ENCODE assay signal across 19 cellular contexts in the genomic region with DNA sequence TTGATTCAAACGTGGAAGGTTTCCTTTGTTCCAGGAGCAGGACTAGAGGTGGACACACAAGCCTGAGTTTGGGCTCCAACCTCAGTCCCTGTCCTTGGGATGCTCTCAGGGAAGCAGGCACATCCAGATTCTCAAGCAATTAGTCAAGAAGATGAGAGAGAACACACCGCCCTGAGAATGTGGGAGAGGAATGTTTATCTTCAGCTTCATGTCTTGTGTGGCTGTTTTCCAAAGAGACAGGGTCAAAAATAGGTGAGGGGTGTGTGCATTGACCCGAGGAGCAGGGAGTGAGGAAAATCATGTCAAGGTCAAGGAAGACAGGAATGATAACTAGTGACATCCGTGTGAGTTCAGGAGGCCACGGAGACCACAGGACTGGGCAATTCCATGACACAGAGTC.
DNase-seq lines count a peak whose midpoint lies in the region; ATAC-seq and TF ChIP-seq lines count a peak whose summit lies in the region.
"Had no signal": no experiment of that assay in that cellular context is flagged by ENCODE, and none has a peak within 500 bp of the region (broad histone marks: within the 10 kb centered on the region; RNA-seq: fewer than 3 reads in every experiment).

No MANE protein-coding gene starts in this region.

- DNase-seq in AG10803 (ENCODE audit: low read depth) (peak; percentile 25), kidney glomerular epithelial cell (lab: John Stamatoyannopoulos, UW) (peak; percentile 52), nephron progenitor cell (no peak), hypothalamus (lab: John Stamatoyannopoulos, UW) (no peak)
- no peak for DNase-seq in central memory CD8-positive, alpha-beta T cell (ENCODE audit: low spot score in 2 of 2)
- DNase-seq: 8988T; ACHN; C1 segment of cervical spinal cord; CD4-positive, alpha-beta memory T cell; COR-L47; DMS153; DND-41; HFFc6 had no signal

- H3K4me1 Mint-ChIP-seq in central memory CD8-positive, alpha-beta T cell: no peaks in the 10 kb centered on the region
- H3K4me1 Mint-ChIP-seq in nephron progenitor cell: peaks cover 45% of the 10 kb centered on the region

- peaks cover 6% of the 10 kb centered on the region for H3K9me3 Mint-ChIP-seq in central memory CD8-positive, alpha-beta T cell
- H3K9me3 Mint-ChIP-seq in nephron progenitor cell: peaks cover 4% of the 10 kb centered on the region

- TF ChIP-seq CTCF in AG10803 (conservative IDR thresholded peaks at IDR 0.05; ENCODE audit: low read length): no peak
- TF ChIP-seq CTCF in nephron progenitor cell (IDR thresholded peaks at IDR 0.05): no peak

- H3K27ac Mint-ChIP-seq in central memory CD8-positive, alpha-beta T cell (ENCODE audit: low read depth): no peak overlapping the region
- H3K27ac Mint-ChIP-seq in nephron progenitor cell: peak overlapping the region; percentile 24
- H3K27ac Mint-ChIP-seq: CD4-positive, alpha-beta memory T cell; GM23338; HFFc6 had no signal

- H3K4me3 Mint-ChIP-seq in central memory CD8-positive, alpha-beta T cell: no peak overlapping the region
- H3K4me3 Mint-ChIP-seq in nephron progenitor cell: no peak overlapping the region
- H3K4me3 Mint-ChIP-seq: CD4-positive, alpha-beta memory T cell; GM23338; HFFc6 had no signal

- peak; percentile 14 for ATAC-seq in central memory CD8-positive, alpha-beta T cell (replicated peaks; ENCODE audit: extremely low read depth, poor library complexity, severe bottlenecking)
- no peak for ATAC-seq in HG03439 (IDR thresholded peaks at IDR 0.05; ENCODE audit: unreplicated experiment)
- ATAC-seq in GM18861 (IDR thresholded peaks at IDR 0.05; ENCODE audit: unreplicated experiment): no peak
- ATAC-seq in HG02884 (IDR thresholded peaks at IDR 0.05; ENCODE audit: unreplicated experiment): no peak
- ATAC-seq: A549, GM23338 had no signal

- H3K27me3 Mint-ChIP-seq in central memory CD8-positive, alpha-beta T cell: no peaks in the 10 kb centered on the region
- H3K27me3 Mint-ChIP-seq in nephron progenitor cell (ENCODE audit: low read depth, poor library complexity): peaks cover 3% of the 10 kb centered on the region

- H3K4me3 ChIP-seq in AG10803 (ENCODE audit: low read length): no peak overlapping the region
- H3K4me3 ChIP-seq: A549, GM23338, HAP-1 had no signal

- H3K36me3 Mint-ChIP-seq in central memory CD8-positive, alpha-beta T cell (ENCODE audit: insufficient read depth): no peaks in the 10 kb centered on the region
- no peaks in the 10 kb centered on the region for H3K36me3 Mint-ChIP-seq in nephron progenitor cell (ENCODE audit: low read depth)
- H3K36me3 Mint-ChIP-seq: CD4-positive, alpha-beta memory T cell had no signal

Comparison
In these comparisons a context has a peak if more than half of its experiments do, and no peak if none do; other contexts are left out.
1. DNase-seq: peak in AG10803 (single experiment) and kidney glomerular epithelial cell (single experiment); none in central memory CD8-positive, alpha-beta T cell (0 of 2), nephron progenitor cell (single experiment) and hypothalamus (0 of 51).